In genomic region chr13:110705826-110706569, GRCh38 we compare ENCODE assay signal across 1 cellular context.
TF ChIP-seq lines count a peak whose summit lies in the region.

CARS2 (minus strand) TSS chr13:110706116; CDS start chr13:110706093, 23 bp downstream.

TF ChIP-seq in HEK293, 187 proteins besides CTCF, POLR2A, EP300 and RAD21 (continued from another document and continues in another):
- TF ChIP-seq PRDM2 (tag by site-specific recombination; IDR thresholded peaks at IDR 0.05; ENCODE audit: borderline replicate concordance): no peak
- TF ChIP-seq ZNF335 (tag by site-specific recombination; conservative IDR thresholded peaks at IDR 0.05): 0 out of 2 replicates have a peak, but pooled peaks have one; percentile 7
- peak; percentile 95 for TF ChIP-seq KLF10 (tag by site-specific recombination; IDR thresholded peaks at IDR 0.05)
- TF ChIP-seq ZBTB8A (tag by site-specific recombination; IDR thresholded peaks at IDR 0.05): peak; percentile 93
- no peak for TF ChIP-seq ZNF398 (tag by site-specific recombination; IDR thresholded peaks at IDR 0.05)
- no peak; the same call in 1 of the 2 replicates for TF ChIP-seq ZIC2 (tag by site-specific recombination; IDR thresholded peaks at IDR 0.05)
- TF ChIP-seq ZNF777 (tag by site-specific recombination; IDR thresholded peaks at IDR 0.05; ENCODE audit: borderline replicate concordance): no peak
- peak; percentile 96 for TF ChIP-seq ZEB2 (tag by site-specific recombination; IDR thresholded peaks at IDR 0.05)
- no peak for TF ChIP-seq ZNF518A (tag by site-specific recombination; conservative IDR thresholded peaks at IDR 0.05; ENCODE audit: low read depth)
- TF ChIP-seq ZFP41 (tag by site-specific recombination; IDR thresholded peaks at IDR 0.05; ENCODE audit: borderline replicate concordance): no peak
- no peak for TF ChIP-seq ZNF426 (tag by site-specific recombination; IDR thresholded peaks at IDR 0.05)
- no peak for TF ChIP-seq ZNF121 (tag by site-specific recombination; IDR thresholded peaks at IDR 0.05)
- no peak for TF ChIP-seq ZNF707 (tag by site-specific recombination; IDR thresholded peaks at IDR 0.05)
- no peak for TF ChIP-seq ZNF157 (tag by site-specific recombination; IDR thresholded peaks at IDR 0.05)
- peak; percentile 92; the same call in 1 of the 2 replicates for TF ChIP-seq BCL11B (tag by site-specific recombination; IDR thresholded peaks at IDR 0.05; ENCODE audit: low read depth)
- peak; percentile 80 for TF ChIP-seq ZBTB17 (tag by site-specific recombination; IDR thresholded peaks at IDR 0.05)
- no peak for TF ChIP-seq REPIN1 (tag by site-specific recombination; IDR thresholded peaks at IDR 0.05; ENCODE audit: low read depth)
- TF ChIP-seq ZBTB11 (tag by site-specific recombination; conservative IDR thresholded peaks at IDR 0.05; ENCODE audit: low read depth): peak; percentile 59; the same call in 1 of the 2 replicates
- peak; percentile 93 for TF ChIP-seq HIC1 (tag by site-specific recombination; IDR thresholded peaks at IDR 0.05)
- peak; percentile 96 for TF ChIP-seq ZBTB26 (tag by site-specific recombination; optimal IDR thresholded peaks at IDR 0.05)
- TF ChIP-seq KLF9 (tag by site-specific recombination; IDR thresholded peaks at IDR 0.05; ENCODE audit: low read depth): peak; percentile 99
- no peak for TF ChIP-seq ZNF311 (tag by site-specific recombination; IDR thresholded peaks at IDR 0.05; ENCODE audit: borderline replicate concordance)
- TF ChIP-seq HOXA7 (CRISPR knock-in tag; IDR thresholded peaks at IDR 0.05; ENCODE audit: borderline replicate concordance): no peak
- peak; percentile 97 for TF ChIP-seq SP2 (tag by site-specific recombination; IDR thresholded peaks at IDR 0.05)
- TF ChIP-seq ZNF362 (tag by site-specific recombination; IDR thresholded peaks at IDR 0.05): no peak
- 0 out of 2 replicates have a peak, but pooled peaks have one; percentile 9 for TF ChIP-seq ZBTB44 (tag by site-specific recombination; IDR thresholded peaks at IDR 0.05)
